Comparison of ENCODE assay signal across 23 cellular contexts in the genomic region with DNA sequence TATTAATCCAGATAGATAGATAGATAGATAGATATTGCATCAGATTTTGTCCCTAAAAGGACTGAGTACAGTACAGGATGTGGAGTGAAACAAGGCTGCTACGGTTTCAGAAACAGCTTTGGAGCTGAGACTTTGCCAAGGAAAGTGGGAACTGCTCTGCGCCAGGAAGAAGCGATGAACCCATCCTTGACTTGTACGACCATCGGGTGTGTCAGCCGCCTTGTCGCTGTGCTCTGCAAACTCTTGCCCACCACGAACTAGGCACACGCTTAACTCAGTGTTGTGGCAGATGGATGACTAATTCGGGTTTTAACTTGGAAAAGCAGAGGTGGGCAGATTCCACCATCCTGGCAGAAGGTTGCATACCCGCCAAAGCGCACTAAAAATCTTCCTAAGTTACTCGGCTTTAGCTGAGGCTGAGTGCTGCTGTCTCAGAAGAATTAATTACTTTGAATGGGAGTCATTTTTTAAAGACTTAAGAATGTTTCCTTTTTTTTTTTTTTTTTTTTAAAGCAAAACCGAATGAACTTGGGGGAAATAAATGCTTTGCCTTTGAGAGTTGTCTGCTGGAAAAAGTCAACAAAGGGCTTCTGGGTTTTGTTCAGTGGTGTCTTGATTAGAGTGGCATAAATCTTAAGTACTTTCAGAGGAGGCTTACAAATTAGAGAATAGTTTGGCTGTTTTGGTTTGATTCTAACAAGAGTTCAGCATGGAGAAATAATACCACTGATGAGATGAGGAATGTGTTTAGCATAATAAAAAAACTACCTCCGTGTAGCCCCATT.
DNase-seq lines count a peak whose midpoint lies in the region; ATAC-seq, FAIRE-seq and TF ChIP-seq lines count a peak whose summit lies in the region.
"Had no signal": no experiment of that assay in that cellular context is flagged by ENCODE, and none has a peak within 500 bp of the region (broad histone marks: within the 10 kb centered on the region; RNA-seq: fewer than 3 reads in every experiment).

No MANE protein-coding gene starts in this region.

- no peak overlapping the region for H2BK5ac ChIP-seq in IMR-90 (ENCODE audit: low read depth, low read length, poor library complexity, severe bottlenecking)

- 0 out of 2 replicates have a peak overlapping the region, but pooled peaks have one; percentile 14 for H2BK20ac ChIP-seq in IMR-90 (ENCODE audit: low read depth, low read length)

- no peaks in the 10 kb centered on the region for H3K9me3 Mint-ChIP-seq in endothelial cell (ENCODE audit: unreplicated experiment)
- H3K9me3 Mint-ChIP-seq: activated CD8-positive, alpha-beta T cell treated with anti-CD3 and anti-CD28 coated beads for 36 hours; CD4-positive, alpha-beta memory T cell; immature natural killer cell; T-cell had no signal

- intact Hi-C loops in IMR-90 (cut with micrococcal nuclease): no loop called here

- no peak for TF ChIP-seq RAD21 in IMR-90 (IDR thresholded peaks at IDR 0.05; ENCODE audit: low read length)

- no peak overlapping the region for H4K91ac ChIP-seq in IMR-90 (ENCODE audit: insufficient read depth, low read depth, low read length)

- in situ Hi-C loops in IMR-90 (cut with MboI; ENCODE audit: low sequenced_read_pairs): no loop called here

- CTCF ChIA-PET in IMR-90 (lab: Yijun Ruan, JAX): no interaction called here

- H3K4me3 Mint-ChIP-seq in endothelial cell (ENCODE audit: unreplicated experiment): no peak overlapping the region
- H3K4me3 Mint-ChIP-seq: activated CD8-positive, alpha-beta T cell treated with anti-CD3 and anti-CD28 coated beads for 36 hours; CD4-positive, alpha-beta memory T cell; immature natural killer cell; T-cell had no signal

- no peaks in the 10 kb centered on the region for H4K20me1 ChIP-seq in IMR-90 (ENCODE audit: insufficient read depth, low read length)

- H2AFZ ChIP-seq in IMR-90 (replicated peaks; ENCODE audit: low read length, poor library complexity): peak overlapping the region; percentile 52

- BruUV-seq in IMR-90 (replicated peaks; lab: Mats Ljungman, UMichigan): no TSS peak

- H3K9ac ChIP-seq in IMR-90 (ENCODE audit: low read depth, low read length): no peak overlapping the region
- H3K9ac ChIP-seq in stomach smooth muscle (ENCODE audit: low read length in 2 of 2): peak overlapping the region in 1 of 2 donors; percentile 13

- dilution Hi-C loops in IMR-90 (cut with HindIII; ENCODE audit: low sequenced_read_pairs, unreplicated experiment): no loop called here

- no peak overlapping the region for H2BK15ac ChIP-seq in IMR-90 (ENCODE audit: low read depth, low read length)

- no peak for TF ChIP-seq POLR2A in IMR-90 (IDR thresholded peaks at IDR 0.05; ENCODE audit: low read depth, low read length)
- TF ChIP-seq POLR2A in GM12891 (IDR thresholded peaks at IDR 0.05; ENCODE audit: low read depth, low read length): no peak

- H3K36me3 Mint-ChIP-seq in endothelial cell (ENCODE audit: low read depth, unreplicated experiment): peaks cover 3% of the 10 kb centered on the region
- H3K36me3 Mint-ChIP-seq: CD4-positive, alpha-beta memory T cell; immature natural killer cell; T-cell had no signal

- no peak overlapping the region for H3K23ac ChIP-seq in IMR-90 (ENCODE audit: low read depth, low read length)

- H3K79me1 ChIP-seq in IMR-90 (ENCODE audit: low read depth in 1 of 2, low read length in 2 of 2): no peaks in the 10 kb centered on the region

- no peak overlapping the region; the same call in 1 of the 2 replicates for H3K14ac ChIP-seq in IMR-90 (replicated peaks; ENCODE audit: low read depth, low read length)

- no peak for FAIRE-seq in GM12891 (lab: Jason Lieb, UNC)

- peaks cover 4% of the 10 kb centered on the region for H3K27me3 Mint-ChIP-seq in endothelial cell (ENCODE audit: unreplicated experiment)

- no peaks in the 10 kb centered on the region; the same call in 1 of the 2 replicates for H3K9me3 ChIP-seq in IMR-90 (ENCODE audit: control insufficient read depth, insufficient read depth, low read length)
- H3K9me3 ChIP-seq in muscle layer of duodenum (ENCODE audit: control insufficient read depth in 1 of 2, low read length in 2 of 2): no peaks in the 10 kb centered on the region
- no peaks in the 10 kb centered on the region for H3K9me3 ChIP-seq in stomach smooth muscle (ENCODE audit: control insufficient read depth in 2 of 2, low read length in 2 of 2)
- H3K9me3 ChIP-seq: lower lobe of right lung, pancreas, SJCRH30, vagina had no signal

- H4K5ac ChIP-seq in IMR-90 (ENCODE audit: low read depth, low read length): no peak overlapping the region

- peak overlapping the region in 1 of 2 experiments; percentile 60; a peak in 1 of 4 replicates for H4K8ac ChIP-seq in IMR-90 (ENCODE audit: low read depth in 2 of 2, low read length in 2 of 2)

- TF ChIP-seq CTCF in IMR-90 (conservative IDR thresholded peaks at IDR 0.05; ENCODE audit: low read depth, low read length): no peak
- no peak for TF ChIP-seq CTCF in endothelial cell (IDR thresholded peaks at IDR 0.05; ENCODE audit: unreplicated experiment)

- no peak overlapping the region for H3K56ac ChIP-seq in IMR-90 (ENCODE audit: extremely low read depth, insufficient read depth, low read length)

- peak overlapping the region; percentile 52 for H2BK120ac ChIP-seq in IMR-90 (ENCODE audit: low read depth, low read length)

- 33% methylated on average over 6 of the region's 15 CpGs; no CpG with 5 or more reads in 1 of the 2 experiments for WGBS in IMR-90 (ENCODE audit: extremely low coverage in 2 of 2, insufficient read length in 1 of 2), 2 experiments

- peaks cover 3% of the 10 kb centered on the region; the same call in 1 of the 2 replicates for H3K9me1 ChIP-seq in IMR-90 (ENCODE audit: insufficient read depth, low read length)

- H3K27ac Mint-ChIP-seq in endothelial cell (ENCODE audit: unreplicated experiment): peak overlapping the region; percentile 86
- H3K27ac Mint-ChIP-seq: activated CD8-positive, alpha-beta T cell treated with anti-CD3 and anti-CD28 coated beads for 36 hours; CD4-positive, alpha-beta memory T cell; immature natural killer cell; T-cell had no signal

- H3K4me1 Mint-ChIP-seq in endothelial cell (ENCODE audit: unreplicated experiment): peaks cover 32% of the 10 kb centered on the region
- H3K4me1 Mint-ChIP-seq: CD4-positive, alpha-beta memory T cell; immature natural killer cell; T-cell had no signal

- ATAC-seq in IMR-90 (ENCODE audit: low read depth) (peak; percentile 22; the same call in 1 of the 2 replicates), HG02885 (IDR thresholded peaks at IDR 0.05; ENCODE audit: poor library complexity, unreplicated experiment) (no peak)
- ATAC-seq: activated CD4-positive, CD25-positive, alpha-beta regulatory T cell treated with anti-CD3 and anti-CD28 coated beads, Interleukin-2, amount 50 U/mL, for 24 hours; activated CD8-positive, alpha-beta T cell treated with anti-CD3 and anti-CD28 coated beads for 36 hours; lower lobe of right lung; pancreas; T-cell had no signal

- DNase-seq in IMR-90 (no peak), endothelial cell (ENCODE audit: low spot score) (no peak), germinal center (ENCODE audit: low spot score) (no peak), GM12891 (ENCODE audit: insufficient read length, low spot score) (no peak)
- DNase-seq: activated CD8-positive, alpha-beta T cell treated with anti-CD3 and anti-CD28 coated beads for 36 hours; activated gamma-delta T cell; activated T-cell treated with anti-CD3 and anti-CD28 coated beads for 4 hours; CD4-positive, alpha-beta memory T cell; cortex of kidney; DMS53; immature natural killer cell; Kasumi-1; lower lobe of right lung; NCI-H1930; NCI-H446 treated with DMSO at 0.1 percent for 48 hours; pancreas; SJCRH30; T-cell had no signal

- H3K27ac ChIP-seq in IMR-90 (ENCODE audit: insufficient read depth, low read length) (no peak overlapping the region), muscle layer of duodenum (ENCODE audit: low read length) (no peak overlapping the region), stomach smooth muscle (ENCODE audit: low read length) (no peak overlapping the region)
- H3K27ac ChIP-seq: lower lobe of right lung, pancreas, SJCRH30, vagina had no signal

- H3K4me3 ChIP-seq in IMR-90 (ENCODE audit: insufficient read depth, low read depth, low read length) (no peak overlapping the region), muscle layer of duodenum (ENCODE audit: low read depth in 1 of 2, low read length in 2 of 2) (peak overlapping the region; percentile 3 to 47), stomach smooth muscle (ENCODE audit: low read length in 2 of 2) (peak overlapping the region; percentile 59)
- H3K4me3 ChIP-seq: lower lobe of right lung, pancreas, SJCRH30, vagina had no signal

- H3K4ac ChIP-seq in IMR-90 (ENCODE audit: low read depth, low read length): peak overlapping the region; percentile 57; the same call in 1 of the 2 replicates

- no peak overlapping the region for H3K18ac ChIP-seq in IMR-90 (ENCODE audit: low read depth, low read length)

- peaks cover 6% of the 10 kb centered on the region for H3K4me1 ChIP-seq in IMR-90 (ENCODE audit: control insufficient read depth, insufficient read depth, low read length)
- no peaks in the 10 kb centered on the region for H3K4me1 ChIP-seq in muscle layer of duodenum (ENCODE audit: control insufficient read depth in 1 of 2, insufficient read depth in 2 of 2, low read length in 2 of 2)
- peaks cover 3% of the 10 kb centered on the region for H3K4me1 ChIP-seq in stomach smooth muscle (ENCODE audit: control insufficient read depth, insufficient read depth, low read length)
- H3K4me1 ChIP-seq: lower lobe of right lung, pancreas, SJCRH30, vagina had no signal

- no peak overlapping the region for H2AK5ac ChIP-seq in IMR-90 (ENCODE audit: low read depth, low read length)

- no peak overlapping the region for H2AK9ac ChIP-seq in IMR-90 (replicated peaks; ENCODE audit: low read depth, low read length, poor library complexity)

- H3K4me2 ChIP-seq in IMR-90 (ENCODE audit: low read depth, low read length): peak overlapping the region; percentile 27

- POLR2A ChIA-PET in IMR-90 (lab: Charles Lee; ENCODE audit: unreplicated experiment): no interaction called here

- H3K27me3 ChIP-seq in IMR-90 (ENCODE audit: control insufficient read depth, insufficient read depth, low read length): no peaks in the 10 kb centered on the region
- no peaks in the 10 kb centered on the region for H3K27me3 ChIP-seq in muscle layer of duodenum (ENCODE audit: low read depth, low read length)
- peaks cover 0 to 12% of the 10 kb centered on the region in 2 donors for H3K27me3 ChIP-seq in stomach smooth muscle (ENCODE audit: control insufficient read depth in 1 of 2, insufficient read depth in 2 of 2, low read length in 2 of 2)
- H3K27me3 ChIP-seq: pancreas, vagina had no signal

- H3K36me3 ChIP-seq in IMR-90 (ENCODE audit: control insufficient read depth, insufficient read depth, low read length) (no peaks in the 10 kb centered on the region), muscle layer of duodenum (ENCODE audit: control insufficient read depth in 1 of 2, insufficient read depth in 2 of 2, low read length in 2 of 2) (no peaks in the 10 kb centered on the region), stomach smooth muscle (ENCODE audit: control insufficient read depth in 2 of 2, insufficient read depth in 2 of 2, low read length in 2 of 2) (no peaks in the 10 kb centered on the region)
- H3K36me3 ChIP-seq: lower lobe of right lung, pancreas, SJCRH30, vagina had no signal

TF ChIP-seq in IMR-90, 13 proteins besides CTCF, POLR2A, EP300 and RAD21 (continues in another document):
- no peak for TF ChIP-seq FOS (IDR thresholded peaks at IDR 0.05; ENCODE audit: low read depth, low read length)

TF ChIP-seq in GM12891, 5 proteins besides CTCF, POLR2A, EP300 and RAD21 (continues in another document):
- no peak for TF ChIP-seq POU2F2 (IDR thresholded peaks at IDR 0.05; ENCODE audit: low read depth, low read length)
